In the genomic region with DNA sequence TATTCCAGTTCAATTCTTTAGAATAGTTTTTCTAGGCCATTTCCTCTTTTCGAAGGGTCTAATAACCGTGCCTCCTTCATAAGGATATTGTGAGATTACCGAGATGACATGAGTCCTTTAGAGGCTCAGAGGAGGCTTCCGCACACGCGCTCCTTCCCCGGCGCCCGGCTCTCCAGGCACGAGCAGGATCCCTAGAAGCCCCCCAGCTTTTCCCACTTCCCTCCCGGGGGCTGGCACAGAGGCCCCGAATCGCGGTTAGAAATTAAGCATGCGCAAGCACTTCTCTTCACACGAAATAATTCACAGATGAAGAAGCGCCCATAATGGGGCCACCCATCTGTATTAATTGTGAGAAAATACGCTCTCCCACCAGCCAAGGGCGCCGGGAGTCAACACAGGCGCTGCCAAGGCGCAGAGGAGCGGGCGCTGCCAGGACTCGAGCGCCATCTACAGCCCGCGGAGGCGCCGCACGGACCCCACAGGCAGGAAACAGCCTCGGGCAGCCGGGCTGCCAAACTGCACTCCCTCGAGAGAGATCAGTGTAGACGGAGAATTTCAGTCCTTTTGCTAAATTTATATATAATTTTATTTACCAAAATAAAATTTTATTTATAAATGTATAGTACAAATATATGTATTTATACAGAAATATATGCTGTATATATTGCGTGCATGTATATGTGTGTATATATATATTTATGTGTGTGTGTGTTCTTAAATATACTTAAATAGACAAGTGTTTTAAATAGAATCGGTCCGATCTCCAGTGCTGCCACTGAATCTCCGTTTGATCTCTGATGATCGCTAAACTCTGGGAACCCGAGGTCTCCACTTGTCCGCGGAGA, we compare ENCODE assay signal across 1 cellular context.
TF ChIP-seq lines count a peak whose summit lies in the region.

No MANE protein-coding gene starts in this region.

TF ChIP-seq in K562, 482 proteins besides CTCF, POLR2A, EP300 and RAD21 (continued from another document):
- TF ChIP-seq, protein P1, sequence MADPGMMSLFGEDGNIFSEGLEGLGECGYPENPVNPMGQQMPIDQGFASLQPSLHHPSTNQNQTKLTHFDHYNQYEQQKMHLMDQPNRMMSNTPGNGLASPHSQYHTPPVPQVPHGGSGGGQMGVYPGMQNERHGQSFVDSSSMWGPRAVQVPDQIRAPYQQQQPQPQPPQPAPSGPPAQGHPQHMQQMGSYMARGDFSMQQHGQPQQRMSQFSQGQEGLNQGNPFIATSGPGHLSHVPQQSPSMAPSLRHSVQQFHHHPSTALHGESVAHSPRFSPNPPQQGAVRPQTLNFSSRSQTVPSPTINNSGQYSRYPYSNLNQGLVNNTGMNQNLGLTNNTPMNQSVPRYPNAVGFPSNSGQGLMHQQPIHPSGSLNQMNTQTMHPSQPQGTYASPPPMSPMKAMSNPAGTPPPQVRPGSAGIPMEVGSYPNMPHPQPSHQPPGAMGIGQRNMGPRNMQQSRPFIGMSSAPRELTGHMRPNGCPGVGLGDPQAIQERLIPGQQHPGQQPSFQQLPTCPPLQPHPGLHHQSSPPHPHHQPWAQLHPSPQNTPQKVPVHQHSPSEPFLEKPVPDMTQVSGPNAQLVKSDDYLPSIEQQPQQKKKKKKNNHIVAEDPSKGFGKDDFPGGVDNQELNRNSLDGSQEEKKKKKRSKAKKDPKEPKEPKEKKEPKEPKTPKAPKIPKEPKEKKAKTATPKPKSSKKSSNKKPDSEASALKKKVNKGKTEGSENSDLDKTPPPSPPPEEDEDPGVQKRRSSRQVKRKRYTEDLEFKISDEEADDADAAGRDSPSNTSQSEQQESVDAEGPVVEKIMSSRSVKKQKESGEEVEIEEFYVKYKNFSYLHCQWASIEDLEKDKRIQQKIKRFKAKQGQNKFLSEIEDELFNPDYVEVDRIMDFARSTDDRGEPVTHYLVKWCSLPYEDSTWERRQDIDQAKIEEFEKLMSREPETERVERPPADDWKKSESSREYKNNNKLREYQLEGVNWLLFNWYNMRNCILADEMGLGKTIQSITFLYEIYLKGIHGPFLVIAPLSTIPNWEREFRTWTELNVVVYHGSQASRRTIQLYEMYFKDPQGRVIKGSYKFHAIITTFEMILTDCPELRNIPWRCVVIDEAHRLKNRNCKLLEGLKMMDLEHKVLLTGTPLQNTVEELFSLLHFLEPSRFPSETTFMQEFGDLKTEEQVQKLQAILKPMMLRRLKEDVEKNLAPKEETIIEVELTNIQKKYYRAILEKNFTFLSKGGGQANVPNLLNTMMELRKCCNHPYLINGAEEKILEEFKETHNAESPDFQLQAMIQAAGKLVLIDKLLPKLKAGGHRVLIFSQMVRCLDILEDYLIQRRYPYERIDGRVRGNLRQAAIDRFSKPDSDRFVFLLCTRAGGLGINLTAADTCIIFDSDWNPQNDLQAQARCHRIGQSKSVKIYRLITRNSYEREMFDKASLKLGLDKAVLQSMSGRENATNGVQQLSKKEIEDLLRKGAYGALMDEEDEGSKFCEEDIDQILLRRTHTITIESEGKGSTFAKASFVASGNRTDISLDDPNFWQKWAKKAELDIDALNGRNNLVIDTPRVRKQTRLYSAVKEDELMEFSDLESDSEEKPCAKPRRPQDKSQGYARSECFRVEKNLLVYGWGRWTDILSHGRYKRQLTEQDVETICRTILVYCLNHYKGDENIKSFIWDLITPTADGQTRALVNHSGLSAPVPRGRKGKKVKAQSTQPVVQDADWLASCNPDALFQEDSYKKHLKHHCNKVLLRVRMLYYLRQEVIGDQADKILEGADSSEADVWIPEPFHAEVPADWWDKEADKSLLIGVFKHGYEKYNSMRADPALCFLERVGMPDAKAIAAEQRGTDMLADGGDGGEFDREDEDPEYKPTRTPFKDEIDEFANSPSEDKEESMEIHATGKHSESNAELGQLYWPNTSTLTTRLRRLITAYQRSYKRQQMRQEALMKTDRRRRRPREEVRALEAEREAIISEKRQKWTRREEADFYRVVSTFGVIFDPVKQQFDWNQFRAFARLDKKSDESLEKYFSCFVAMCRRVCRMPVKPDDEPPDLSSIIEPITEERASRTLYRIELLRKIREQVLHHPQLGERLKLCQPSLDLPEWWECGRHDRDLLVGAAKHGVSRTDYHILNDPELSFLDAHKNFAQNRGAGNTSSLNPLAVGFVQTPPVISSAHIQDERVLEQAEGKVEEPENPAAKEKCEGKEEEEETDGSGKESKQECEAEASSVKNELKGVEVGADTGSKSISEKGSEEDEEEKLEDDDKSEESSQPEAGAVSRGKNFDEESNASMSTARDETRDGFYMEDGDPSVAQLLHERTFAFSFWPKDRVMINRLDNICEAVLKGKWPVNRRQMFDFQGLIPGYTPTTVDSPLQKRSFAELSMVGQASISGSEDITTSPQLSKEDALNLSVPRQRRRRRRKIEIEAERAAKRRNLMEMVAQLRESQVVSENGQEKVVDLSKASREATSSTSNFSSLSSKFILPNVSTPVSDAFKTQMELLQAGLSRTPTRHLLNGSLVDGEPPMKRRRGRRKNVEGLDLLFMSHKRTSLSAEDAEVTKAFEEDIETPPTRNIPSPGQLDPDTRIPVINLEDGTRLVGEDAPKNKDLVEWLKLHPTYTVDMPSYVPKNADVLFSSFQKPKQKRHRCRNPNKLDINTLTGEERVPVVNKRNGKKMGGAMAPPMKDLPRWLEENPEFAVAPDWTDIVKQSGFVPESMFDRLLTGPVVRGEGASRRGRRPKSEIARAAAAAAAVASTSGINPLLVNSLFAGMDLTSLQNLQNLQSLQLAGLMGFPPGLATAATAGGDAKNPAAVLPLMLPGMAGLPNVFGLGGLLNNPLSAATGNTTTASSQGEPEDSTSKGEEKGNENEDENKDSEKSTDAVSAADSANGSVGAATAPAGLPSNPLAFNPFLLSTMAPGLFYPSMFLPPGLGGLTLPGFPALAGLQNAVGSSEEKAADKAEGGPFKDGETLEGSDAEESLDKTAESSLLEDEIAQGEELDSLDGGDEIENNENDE (IDR thresholded peaks at IDR 0.05; ENCODE audit: low read depth, low read length), result no peak
- 0 out of 2 replicates have a peak, but pooled peaks have one; percentile 7 for TF ChIP-seq JUND (IDR thresholded peaks at IDR 0.05; ENCODE audit: borderline replicate concordance, low read depth, low read length)
- no peak for TF ChIP-seq JUND (tag; IDR thresholded peaks at IDR 0.05; ENCODE audit: borderline replicate concordance, low read depth, low read length)
- TF ChIP-seq RCOR1 (IDR thresholded peaks at IDR 0.05; ENCODE audit: borderline replicate concordance in 1 of 2, low read depth in 2 of 2, low read length in 2 of 2), result peak in 1 of 2 experiments; percentile 27; a peak in 1 of 4 replicates
- TF ChIP-seq BRD9 (IDR thresholded peaks at IDR 0.05; ENCODE audit: low read depth, partially characterized antibody), result no peak
- TF ChIP-seq XRCC5 (IDR thresholded peaks at IDR 0.05; ENCODE audit: low read depth, low read length), result 0 out of 2 replicates have a peak, but pooled peaks have one; percentile 52
- TF ChIP-seq, protein P2, sequence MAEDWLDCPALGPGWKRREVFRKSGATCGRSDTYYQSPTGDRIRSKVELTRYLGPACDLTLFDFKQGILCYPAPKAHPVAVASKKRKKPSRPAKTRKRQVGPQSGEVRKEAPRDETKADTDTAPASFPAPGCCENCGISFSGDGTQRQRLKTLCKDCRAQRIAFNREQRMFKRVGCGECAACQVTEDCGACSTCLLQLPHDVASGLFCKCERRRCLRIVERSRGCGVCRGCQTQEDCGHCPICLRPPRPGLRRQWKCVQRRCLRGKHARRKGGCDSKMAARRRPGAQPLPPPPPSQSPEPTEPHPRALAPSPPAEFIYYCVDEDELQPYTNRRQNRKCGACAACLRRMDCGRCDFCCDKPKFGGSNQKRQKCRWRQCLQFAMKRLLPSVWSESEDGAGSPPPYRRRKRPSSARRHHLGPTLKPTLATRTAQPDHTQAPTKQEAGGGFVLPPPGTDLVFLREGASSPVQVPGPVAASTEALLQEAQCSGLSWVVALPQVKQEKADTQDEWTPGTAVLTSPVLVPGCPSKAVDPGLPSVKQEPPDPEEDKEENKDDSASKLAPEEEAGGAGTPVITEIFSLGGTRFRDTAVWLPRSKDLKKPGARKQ (CRISPR knock-in tag; IDR thresholded peaks at IDR 0.05), result 0 out of 2 replicates have a peak, but pooled peaks have one; percentile 49
- TF ChIP-seq CREBBP (IDR thresholded peaks at IDR 0.05; ENCODE audit: low read depth, low read length), result no peak
- TF ChIP-seq, protein P3, sequence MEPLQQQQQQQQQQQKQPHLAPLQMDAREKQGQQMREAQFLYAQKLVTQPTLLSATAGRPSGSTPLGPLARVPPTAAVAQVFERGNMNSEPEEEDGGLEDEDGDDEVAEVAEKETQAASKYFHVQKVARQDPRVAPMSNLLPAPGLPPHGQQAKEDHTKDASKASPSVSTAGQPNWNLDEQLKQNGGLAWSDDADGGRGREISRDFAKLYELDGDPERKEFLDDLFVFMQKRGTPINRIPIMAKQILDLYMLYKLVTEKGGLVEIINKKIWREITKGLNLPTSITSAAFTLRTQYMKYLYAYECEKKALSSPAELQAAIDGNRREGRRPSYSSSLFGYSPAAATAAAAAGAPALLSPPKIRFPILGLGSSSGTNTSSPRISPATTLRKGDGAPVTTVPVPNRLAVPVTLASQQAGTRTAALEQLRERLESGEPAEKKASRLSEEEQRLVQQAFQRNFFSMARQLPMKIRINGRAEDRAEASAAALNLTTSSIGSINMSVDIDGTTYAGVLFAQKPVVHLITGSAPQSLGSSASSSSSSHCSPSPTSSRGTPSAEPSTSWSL (CRISPR knock-in tag; IDR thresholded peaks at IDR 0.05; ENCODE audit: borderline replicate concordance), result no peak
- TF ChIP-seq, protein P4, sequence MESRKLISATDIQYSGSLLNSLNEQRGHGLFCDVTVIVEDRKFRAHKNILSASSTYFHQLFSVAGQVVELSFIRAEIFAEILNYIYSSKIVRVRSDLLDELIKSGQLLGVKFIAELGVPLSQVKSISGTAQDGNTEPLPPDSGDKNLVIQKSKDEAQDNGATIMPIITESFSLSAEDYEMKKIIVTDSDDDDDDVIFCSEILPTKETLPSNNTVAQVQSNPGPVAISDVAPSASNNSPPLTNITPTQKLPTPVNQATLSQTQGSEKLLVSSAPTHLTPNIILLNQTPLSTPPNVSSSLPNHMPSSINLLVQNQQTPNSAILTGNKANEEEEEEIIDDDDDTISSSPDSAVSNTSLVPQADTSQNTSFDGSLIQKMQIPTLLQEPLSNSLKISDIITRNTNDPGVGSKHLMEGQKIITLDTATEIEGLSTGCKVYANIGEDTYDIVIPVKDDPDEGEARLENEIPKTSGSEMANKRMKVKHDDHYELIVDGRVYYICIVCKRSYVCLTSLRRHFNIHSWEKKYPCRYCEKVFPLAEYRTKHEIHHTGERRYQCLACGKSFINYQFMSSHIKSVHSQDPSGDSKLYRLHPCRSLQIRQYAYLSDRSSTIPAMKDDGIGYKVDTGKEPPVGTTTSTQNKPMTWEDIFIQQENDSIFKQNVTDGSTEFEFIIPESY (CRISPR knock-in tag; IDR thresholded peaks at IDR 0.05), result 0 out of 2 replicates have a peak, but pooled peaks have one; percentile 11
- TF ChIP-seq ARNT (IDR thresholded peaks at IDR 0.05), result no peak
- no peak for TF ChIP-seq MAZ (CRISPR knock-in tag; conservative IDR thresholded peaks at IDR 0.05 in 1 of 2, IDR thresholded peaks at IDR 0.05 in 1 of 2)
- TF ChIP-seq ZKSCAN1 (IDR thresholded peaks at IDR 0.05; ENCODE audit: low read depth, low read length), result no peak
- no peak for TF ChIP-seq TRIM28 (IDR thresholded peaks at IDR 0.05)
- TF ChIP-seq SMARCC2 (IDR thresholded peaks at IDR 0.05; ENCODE audit: low read depth), result no peak
- no peak for TF ChIP-seq ZNF165 (CRISPR knock-in tag; IDR thresholded peaks at IDR 0.05; ENCODE audit: borderline replicate concordance)
- no peak for TF ChIP-seq SIX5 (IDR thresholded peaks at IDR 0.05; ENCODE audit: borderline replicate concordance in 1 of 2, insufficient read depth in 1 of 2, low read depth in 1 of 2, low read length in 2 of 2)
- peak in 1 of 3 experiments; percentile 25 for TF ChIP-seq YY1 (IDR thresholded peaks at IDR 0.05; ENCODE audit: borderline replicate concordance in 1 of 3, control insufficient read depth in 1 of 3, extremely low read depth in 1 of 3, insufficient read depth in 3 of 3, insufficient read length in 1 of 3, insufficient replicate concordance in 2 of 3, low read depth in 1 of 3, low read length in 2 of 3)
- TF ChIP-seq MYBL2 (IDR thresholded peaks at IDR 0.05; ENCODE audit: low read depth), result no peak
- no peak for TF ChIP-seq MYBL2 (CRISPR knock-in tag; IDR thresholded peaks at IDR 0.05; ENCODE audit: borderline replicate concordance)
- TF ChIP-seq GTF2F1 (IDR thresholded peaks at IDR 0.05; ENCODE audit: low read depth, low read length), result no peak
- TF ChIP-seq POLR3A (IDR thresholded peaks at IDR 0.05; ENCODE audit: borderline replicate concordance, extremely low read depth, insufficient read depth, insufficient read length), result no peak
- TF ChIP-seq, protein P5, sequence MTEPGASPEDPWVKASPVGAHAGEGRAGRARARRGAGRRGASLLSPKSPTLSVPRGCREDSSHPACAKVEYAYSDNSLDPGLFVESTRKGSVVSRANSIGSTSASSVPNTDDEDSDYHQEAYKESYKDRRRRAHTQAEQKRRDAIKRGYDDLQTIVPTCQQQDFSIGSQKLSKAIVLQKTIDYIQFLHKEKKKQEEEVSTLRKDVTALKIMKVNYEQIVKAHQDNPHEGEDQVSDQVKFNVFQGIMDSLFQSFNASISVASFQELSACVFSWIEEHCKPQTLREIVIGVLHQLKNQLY (CRISPR knock-in tag; conservative IDR thresholded peaks at IDR 0.05), result no peak
- 0 out of 2 replicates have a peak, but pooled peaks have one; percentile 19 for TF ChIP-seq SMAD4 (CRISPR knock-in tag; conservative IDR thresholded peaks at IDR 0.05)
- 0 out of 2 replicates have a peak, but pooled peaks have one; percentile 38 for TF ChIP-seq SPI1 (IDR thresholded peaks at IDR 0.05; ENCODE audit: borderline replicate concordance, low read depth, low read length)
